In the genomic region with DNA sequence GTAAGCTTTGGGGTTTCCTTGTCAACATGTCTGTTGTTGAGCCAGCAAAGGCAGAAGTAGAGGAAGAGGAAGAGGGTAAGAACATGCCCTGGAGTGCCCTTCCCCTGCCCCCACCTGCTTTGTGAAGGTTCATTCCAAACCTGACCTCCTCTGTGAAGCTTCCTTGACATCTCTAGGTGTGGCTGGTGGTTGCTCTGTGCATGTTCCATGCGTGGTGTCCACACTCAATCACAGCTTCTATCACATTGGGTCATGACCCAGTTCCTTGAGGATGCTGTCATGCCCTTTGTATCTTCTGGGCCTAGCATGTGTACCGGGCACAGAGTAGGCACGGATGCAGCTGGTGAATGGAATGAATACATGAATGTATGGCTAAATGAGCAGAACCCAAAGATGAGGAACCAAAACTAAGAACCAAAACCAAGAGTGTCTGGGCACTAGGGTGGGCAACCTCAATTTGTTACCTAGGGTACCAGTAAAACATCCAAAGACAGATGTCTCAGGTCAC, we compare ENCODE assay signal across 2 cellular contexts.
TF ChIP-seq lines count a peak whose summit lies in the region.

No MANE protein-coding gene starts in this region.

TF ChIP-seq in liver, 16 proteins besides CTCF, POLR2A, EP300 and RAD21:
- no peak for TF ChIP-seq GABPA (IDR thresholded peaks at IDR 0.05 in 1 of 2, conservative IDR thresholded peaks at IDR 0.05 in 1 of 2)
- no peak for TF ChIP-seq HNF4A (conservative IDR thresholded peaks at IDR 0.05)
- TF ChIP-seq, protein P1, sequence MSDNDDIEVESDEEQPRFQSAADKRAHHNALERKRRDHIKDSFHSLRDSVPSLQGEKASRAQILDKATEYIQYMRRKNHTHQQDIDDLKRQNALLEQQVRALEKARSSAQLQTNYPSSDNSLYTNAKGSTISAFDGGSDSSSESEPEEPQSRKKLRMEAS (IDR thresholded peaks at IDR 0.05), result no peak
- TF ChIP-seq RXRA (IDR thresholded peaks at IDR 0.05), result no peak
- no peak for TF ChIP-seq SP1 (IDR thresholded peaks at IDR 0.05)
- TF ChIP-seq NR2F2 (IDR thresholded peaks at IDR 0.05), result peak; percentile 33
- TF ChIP-seq, protein P2, sequence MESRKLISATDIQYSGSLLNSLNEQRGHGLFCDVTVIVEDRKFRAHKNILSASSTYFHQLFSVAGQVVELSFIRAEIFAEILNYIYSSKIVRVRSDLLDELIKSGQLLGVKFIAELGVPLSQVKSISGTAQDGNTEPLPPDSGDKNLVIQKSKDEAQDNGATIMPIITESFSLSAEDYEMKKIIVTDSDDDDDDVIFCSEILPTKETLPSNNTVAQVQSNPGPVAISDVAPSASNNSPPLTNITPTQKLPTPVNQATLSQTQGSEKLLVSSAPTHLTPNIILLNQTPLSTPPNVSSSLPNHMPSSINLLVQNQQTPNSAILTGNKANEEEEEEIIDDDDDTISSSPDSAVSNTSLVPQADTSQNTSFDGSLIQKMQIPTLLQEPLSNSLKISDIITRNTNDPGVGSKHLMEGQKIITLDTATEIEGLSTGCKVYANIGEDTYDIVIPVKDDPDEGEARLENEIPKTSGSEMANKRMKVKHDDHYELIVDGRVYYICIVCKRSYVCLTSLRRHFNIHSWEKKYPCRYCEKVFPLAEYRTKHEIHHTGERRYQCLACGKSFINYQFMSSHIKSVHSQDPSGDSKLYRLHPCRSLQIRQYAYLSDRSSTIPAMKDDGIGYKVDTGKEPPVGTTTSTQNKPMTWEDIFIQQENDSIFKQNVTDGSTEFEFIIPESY (IDR thresholded peaks at IDR 0.05), result no peak
- TF ChIP-seq FOXA2 (IDR thresholded peaks at IDR 0.05), result no peak

TF ChIP-seq in HepG2, 621 proteins besides CTCF, POLR2A, EP300 and RAD21:
- no peak for TF ChIP-seq KMT2B (CRISPR knock-in tag; IDR thresholded peaks at IDR 0.05)
- TF ChIP-seq MAFK (conservative IDR thresholded peaks at IDR 0.05 in 1 of 2, IDR thresholded peaks at IDR 0.05 in 1 of 2; ENCODE audit: low read length in 2 of 2), result 0 out of 4 replicates have a peak, but pooled peaks of 1 of the 2 experiments have one; percentile 31
